In the genomic region with DNA sequence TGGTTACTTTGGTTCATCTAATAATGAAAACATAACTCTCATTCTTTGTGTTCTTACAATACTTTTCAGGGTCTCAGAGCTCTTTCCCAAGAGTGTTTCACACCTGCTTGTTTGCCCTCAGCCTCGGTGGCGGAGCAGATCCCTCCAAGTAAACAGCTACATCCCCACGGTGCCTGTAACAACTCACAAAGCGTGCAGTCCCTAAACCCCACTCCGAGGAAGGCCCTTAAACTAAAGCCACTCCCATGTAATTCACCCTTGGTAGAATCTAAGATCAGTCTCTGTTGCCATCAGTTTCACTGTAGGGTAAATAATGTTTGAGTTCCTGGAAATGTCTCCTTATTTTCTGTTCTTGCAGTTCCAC, we compare ENCODE assay signal across 19 cellular contexts.
"Had no signal": no experiment of that assay in that cellular context is flagged by ENCODE, and none has a peak within 500 bp of the region (broad histone marks: within the 10 kb centered on the region; RNA-seq: fewer than 3 reads in every experiment).

No MANE protein-coding gene starts in this region.

- H3K27ac Mint-ChIP-seq: activated CD4-positive, alpha-beta T cell treated with anti-CD3 and anti-CD28 coated beads, Interleukin-2, amount 10 ng/mL, durations not matched to agents 7 days and 5 days; activated CD8-positive, alpha-beta T cell treated with anti-CD3 and anti-CD28 coated beads, Interleukin-2, amount 10 ng/mL, durations not matched to agents 7 days and 5 days; activated T-cell treated with anti-CD3 and anti-CD28 coated beads, Interleukin-2, amount 50 U/mL, for 24 hours; activated T-helper 2 cell treated with anti-CD3 and anti-CD28 coated beads, Interferon-gamma antibody, Interleukin-2, Interleukin-4, amounts not matched to agents 10 μg/mL and 5 μg/mL and 100 μg/mL, durations not matched to agents 14 hours and 24 hours and 36 hours; brain; endodermal cell; naive thymus-derived CD4-positive, alpha-beta T cell had no signal

- H3K4me3 Mint-ChIP-seq: activated CD4-positive, alpha-beta T cell treated with anti-CD3 and anti-CD28 coated beads, Interleukin-2, amount 10 ng/mL, durations not matched to agents 7 days and 5 days; activated CD8-positive, alpha-beta T cell treated with anti-CD3 and anti-CD28 coated beads, Interleukin-2, amount 10 ng/mL, durations not matched to agents 7 days and 5 days; activated T-cell treated with anti-CD3 and anti-CD28 coated beads, Interleukin-2, amount 50 U/mL, for 24 hours; brain; endodermal cell; naive thymus-derived CD4-positive, alpha-beta T cell had no signal

- H3K4me1 Mint-ChIP-seq: activated CD4-positive, alpha-beta T cell treated with anti-CD3 and anti-CD28 coated beads, Interleukin-2, amount 10 ng/mL, durations not matched to agents 7 days and 5 days; naive thymus-derived CD4-positive, alpha-beta T cell had no signal

- H3K9me3 ChIP-seq: mucosa of descending colon, thyroid gland had no signal

- H3K36me3 Mint-ChIP-seq: brain; naive thymus-derived CD4-positive, alpha-beta T cell had no signal

- DNase-seq: activated CD4-positive, alpha-beta T cell treated with anti-CD3 and anti-CD28 coated beads, Interleukin-2, amount 10 ng/mL, durations not matched to agents 7 days and 5 days; activated CD8-positive, alpha-beta T cell treated with anti-CD3 and anti-CD28 coated beads, Interleukin-2, amount 10 ng/mL, durations not matched to agents 7 days and 5 days; activated naive CD4-positive, alpha-beta T cell treated with Interleukin-2 at 50 U/mL for 16 hours; activated T-cell treated with anti-CD3 and anti-CD28 coated beads, Interleukin-2, amount 50 U/mL, for 24 hours; central memory CD4-positive, alpha-beta T cell; endodermal cell; foreskin fibroblast; glutamatergic neuron; mucosa of descending colon; naive thymus-derived CD4-positive, alpha-beta T cell; stimulated activated CD4-positive, alpha-beta T cell treated with anti-CD3 and anti-CD28 coated beads, Interleukin-12 subunit alpha, Interleukin-12 subunit beta, amount 100 ng/mL, for 4 hours; stimulated activated CD4-positive, alpha-beta T cell treated with anti-CD3 and anti-CD28 coated beads, Interleukin-1b, Interleukin-23, amount 100 ng/mL, for 48 hours; stimulated activated CD8-positive, alpha-beta memory T cell treated with anti-CD3 and anti-CD28 coated beads, Interleukin-4, amount 100 ng/mL, for 48 hours; stimulated activated naive CD4-positive, alpha-beta T cell; T1000; thyroid gland had no signal

- ATAC-seq: activated CD8-positive, alpha-beta T cell treated with anti-CD3 and anti-CD28 coated beads, Interleukin-2, amount 10 ng/mL, durations not matched to agents 7 days and 5 days; mucosa of descending colon; naive thymus-derived CD4-positive, alpha-beta T cell had no signal

- H3K27me3 Mint-ChIP-seq: activated CD4-positive, alpha-beta T cell treated with anti-CD3 and anti-CD28 coated beads, Interleukin-2, amount 10 ng/mL, durations not matched to agents 7 days and 5 days had no signal

- H3K36me3 ChIP-seq: thyroid gland had no signal

- H3K27ac ChIP-seq: epithelial cell of prostate, thyroid gland had no signal

- H3K4me3 ChIP-seq: mucosa of descending colon, thyroid gland had no signal

- H3K27me3 ChIP-seq: thyroid gland had no signal
